Comparison of ENCODE assay signal across 3 cellular contexts in genomic region chr19:49395581-49396407, GRCh38.
TF ChIP-seq lines count a peak whose summit lies in the region.

No MANE protein-coding gene starts in this region.

TF ChIP-seq in SK-N-SH, 30 proteins besides CTCF, POLR2A, EP300 and RAD21:
- TF ChIP-seq MXI1 (IDR thresholded peaks at IDR 0.05; ENCODE audit: low read depth, low read length) (no peak), GABPA (IDR thresholded peaks at IDR 0.05; ENCODE audit: low read depth) (no peak), FOSL2 (IDR thresholded peaks at IDR 0.05; ENCODE audit: borderline replicate concordance, low read depth) (no peak), FOXJ3 (CRISPR knock-in tag; IDR thresholded peaks at IDR 0.05) (no peak), MEF2A (IDR thresholded peaks at IDR 0.05; ENCODE audit: borderline replicate concordance, low read depth) (no peak), TEAD4 (IDR thresholded peaks at IDR 0.05; ENCODE audit: borderline replicate concordance, insufficient read depth) (no peak), ELF1 (IDR thresholded peaks at IDR 0.05) (no peak)
- TF ChIP-seq, protein P1, sequence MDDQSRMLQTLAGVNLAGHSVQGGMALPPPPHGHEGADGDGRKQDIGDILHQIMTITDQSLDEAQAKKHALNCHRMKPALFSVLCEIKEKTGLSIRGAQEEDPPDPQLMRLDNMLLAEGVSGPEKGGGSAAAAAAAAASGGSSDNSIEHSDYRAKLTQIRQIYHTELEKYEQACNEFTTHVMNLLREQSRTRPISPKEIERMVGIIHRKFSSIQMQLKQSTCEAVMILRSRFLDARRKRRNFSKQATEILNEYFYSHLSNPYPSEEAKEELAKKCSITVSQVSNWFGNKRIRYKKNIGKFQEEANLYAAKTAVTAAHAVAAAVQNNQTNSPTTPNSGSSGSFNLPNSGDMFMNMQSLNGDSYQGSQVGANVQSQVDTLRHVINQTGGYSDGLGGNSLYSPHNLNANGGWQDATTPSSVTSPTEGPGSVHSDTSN (IDR thresholded peaks at IDR 0.05): no peak
- TF ChIP-seq, protein P2, sequence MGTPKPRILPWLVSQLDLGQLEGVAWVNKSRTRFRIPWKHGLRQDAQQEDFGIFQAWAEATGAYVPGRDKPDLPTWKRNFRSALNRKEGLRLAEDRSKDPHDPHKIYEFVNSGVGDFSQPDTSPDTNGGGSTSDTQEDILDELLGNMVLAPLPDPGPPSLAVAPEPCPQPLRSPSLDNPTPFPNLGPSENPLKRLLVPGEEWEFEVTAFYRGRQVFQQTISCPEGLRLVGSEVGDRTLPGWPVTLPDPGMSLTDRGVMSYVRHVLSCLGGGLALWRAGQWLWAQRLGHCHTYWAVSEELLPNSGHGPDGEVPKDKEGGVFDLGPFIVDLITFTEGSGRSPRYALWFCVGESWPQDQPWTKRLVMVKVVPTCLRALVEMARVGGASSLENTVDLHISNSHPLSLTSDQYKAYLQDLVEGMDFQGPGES (IDR thresholded peaks at IDR 0.05; ENCODE audit: low read depth, low read length): no peak
- TF ChIP-seq, protein P3, sequence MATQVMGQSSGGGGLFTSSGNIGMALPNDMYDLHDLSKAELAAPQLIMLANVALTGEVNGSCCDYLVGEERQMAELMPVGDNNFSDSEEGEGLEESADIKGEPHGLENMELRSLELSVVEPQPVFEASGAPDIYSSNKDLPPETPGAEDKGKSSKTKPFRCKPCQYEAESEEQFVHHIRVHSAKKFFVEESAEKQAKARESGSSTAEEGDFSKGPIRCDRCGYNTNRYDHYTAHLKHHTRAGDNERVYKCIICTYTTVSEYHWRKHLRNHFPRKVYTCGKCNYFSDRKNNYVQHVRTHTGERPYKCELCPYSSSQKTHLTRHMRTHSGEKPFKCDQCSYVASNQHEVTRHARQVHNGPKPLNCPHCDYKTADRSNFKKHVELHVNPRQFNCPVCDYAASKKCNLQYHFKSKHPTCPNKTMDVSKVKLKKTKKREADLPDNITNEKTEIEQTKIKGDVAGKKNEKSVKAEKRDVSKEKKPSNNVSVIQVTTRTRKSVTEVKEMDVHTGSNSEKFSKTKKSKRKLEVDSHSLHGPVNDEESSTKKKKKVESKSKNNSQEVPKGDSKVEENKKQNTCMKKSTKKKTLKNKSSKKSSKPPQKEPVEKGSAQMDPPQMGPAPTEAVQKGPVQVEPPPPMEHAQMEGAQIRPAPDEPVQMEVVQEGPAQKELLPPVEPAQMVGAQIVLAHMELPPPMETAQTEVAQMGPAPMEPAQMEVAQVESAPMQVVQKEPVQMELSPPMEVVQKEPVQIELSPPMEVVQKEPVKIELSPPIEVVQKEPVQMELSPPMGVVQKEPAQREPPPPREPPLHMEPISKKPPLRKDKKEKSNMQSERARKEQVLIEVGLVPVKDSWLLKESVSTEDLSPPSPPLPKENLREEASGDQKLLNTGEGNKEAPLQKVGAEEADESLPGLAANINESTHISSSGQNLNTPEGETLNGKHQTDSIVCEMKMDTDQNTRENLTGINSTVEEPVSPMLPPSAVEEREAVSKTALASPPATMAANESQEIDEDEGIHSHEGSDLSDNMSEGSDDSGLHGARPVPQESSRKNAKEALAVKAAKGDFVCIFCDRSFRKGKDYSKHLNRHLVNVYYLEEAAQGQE (IDR thresholded peaks at IDR 0.05; ENCODE audit: low read depth, low read length): no peak
TF ChIP-seq in SK-N-SH: peak in this region for 0.

TF ChIP-seq in SK-N-SH treated with all-trans-retinoic acid at 6 μM for 48 hours, 23 proteins besides CTCF, POLR2A, EP300 and RAD21:
- TF ChIP-seq ZFP3 (CRISPR knock-in tag; IDR thresholded peaks at IDR 0.05) (no peak), TOX (CRISPR knock-in tag; IDR thresholded peaks at IDR 0.05; ENCODE audit: borderline replicate concordance) (no peak), CSDC2 (CRISPR knock-in tag; IDR thresholded peaks at IDR 0.05) (no peak), GLIS3 (CRISPR knock-in tag; IDR thresholded peaks at IDR 0.05) (no peak), RARB (CRISPR knock-in tag; IDR thresholded peaks at IDR 0.05) (no peak), ZFP30 (CRISPR knock-in tag; IDR thresholded peaks at IDR 0.05) (no peak), SNAI2 (CRISPR knock-in tag; IDR thresholded peaks at IDR 0.05) (no peak), PPARA (CRISPR knock-in tag; IDR thresholded peaks at IDR 0.05; ENCODE audit: borderline replicate concordance) (no peak), TSHZ2 (CRISPR knock-in tag; IDR thresholded peaks at IDR 0.05) (no peak), ESRRG (CRISPR knock-in tag; IDR thresholded peaks at IDR 0.05) (no peak)
- TF ChIP-seq, protein P4, sequence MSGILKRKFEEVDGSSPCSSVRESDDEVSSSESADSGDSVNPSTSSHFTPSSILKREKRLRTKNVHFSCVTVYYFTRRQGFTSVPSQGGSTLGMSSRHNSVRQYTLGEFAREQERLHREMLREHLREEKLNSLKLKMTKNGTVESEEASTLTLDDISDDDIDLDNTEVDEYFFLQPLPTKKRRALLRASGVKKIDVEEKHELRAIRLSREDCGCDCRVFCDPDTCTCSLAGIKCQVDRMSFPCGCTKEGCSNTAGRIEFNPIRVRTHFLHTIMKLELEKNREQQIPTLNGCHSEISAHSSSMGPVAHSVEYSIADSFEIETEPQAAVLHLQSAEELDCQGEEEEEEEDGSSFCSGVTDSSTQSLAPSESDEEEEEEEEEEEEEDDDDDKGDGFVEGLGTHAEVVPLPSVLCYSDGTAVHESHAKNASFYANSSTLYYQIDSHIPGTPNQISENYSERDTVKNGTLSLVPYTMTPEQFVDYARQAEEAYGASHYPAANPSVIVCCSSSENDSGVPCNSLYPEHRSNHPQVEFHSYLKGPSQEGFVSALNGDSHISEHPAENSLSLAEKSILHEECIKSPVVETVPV (CRISPR knock-in tag; IDR thresholded peaks at IDR 0.05): no peak
TF ChIP-seq in SK-N-SH treated with all-trans-retinoic acid at 6 μM for 48 hours: peak in this region for 0.

TF ChIP-seq in H1, 55 proteins besides CTCF, POLR2A, EP300 and RAD21:
- TF ChIP-seq TBP (IDR thresholded peaks at IDR 0.05; ENCODE audit: low read depth, low read length) (no peak), CEBPB (IDR thresholded peaks at IDR 0.05; ENCODE audit: low read depth, low read length) (no peak), SP1 (IDR thresholded peaks at IDR 0.05; ENCODE audit: low read depth, low read length) (no peak), PHF8 (conservative IDR thresholded peaks at IDR 0.05; ENCODE audit: low read depth, low read length) (no peak), CHD1 (IDR thresholded peaks at IDR 0.05; ENCODE audit: low read depth, low read length) (no peak), KDM1A (IDR thresholded peaks at IDR 0.05; ENCODE audit: borderline replicate concordance, low read length) (no peak; the same call in 1 of the 2 replicates), CBX8 (IDR thresholded peaks at IDR 0.05; ENCODE audit: borderline replicate concordance, low read depth, low read length) (no peak), POU5F1 (IDR thresholded peaks at IDR 0.05; ENCODE audit: low read depth, low read length) (no peak), HDAC6 (IDR thresholded peaks at IDR 0.05; ENCODE audit: low read depth, low read length) (no peak), RXRA (IDR thresholded peaks at IDR 0.05; ENCODE audit: insufficient read depth, low read depth, low read length) (no peak), SIX5 (IDR thresholded peaks at IDR 0.05; ENCODE audit: low read depth, low read length) (no peak), SP2 (IDR thresholded peaks at IDR 0.05; ENCODE audit: low read length) (no peak)
